In the genomic region with DNA sequence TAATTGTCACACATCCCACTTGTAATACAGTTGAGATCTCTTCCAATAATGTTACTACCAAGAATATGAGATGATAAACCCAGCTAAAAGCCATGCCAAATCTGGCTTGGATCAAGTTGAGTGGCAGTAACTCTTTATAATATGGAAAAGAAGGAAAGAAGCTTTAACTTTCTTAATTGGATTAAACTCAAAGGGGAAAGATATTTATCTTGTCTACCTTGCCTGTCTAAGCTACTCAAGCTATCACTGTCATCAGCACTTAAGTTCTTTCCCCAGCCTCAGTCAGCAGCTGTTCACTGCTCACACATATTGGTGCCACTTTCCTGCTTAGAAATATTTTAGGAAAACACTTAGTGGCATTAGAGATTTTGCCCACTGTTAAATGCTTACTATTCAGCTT, we compare ENCODE assay signal across 23 cellular contexts.
"Had no signal": no experiment of that assay in that cellular context is flagged by ENCODE, and none has a peak within 500 bp of the region (broad histone marks: within the 10 kb centered on the region; RNA-seq: fewer than 3 reads in every experiment).

No MANE protein-coding gene starts in this region.

- DNase-seq: activated CD4-positive, alpha-beta T cell treated with anti-CD3 and anti-CD28 coated beads for 4 hours; activated CD8-positive, alpha-beta memory T cell treated with anti-CD3 and anti-CD28 coated beads, Interleukin-2, amount 50 U/mL, for 4 hours; activated CD8-positive, alpha-beta T cell treated with anti-CD3 and anti-CD28 coated beads for 36 hours; activated gamma-delta T cell treated with Interleukin-2 at 50 U/mL for 16 hours; activated naive CD4-positive, alpha-beta T cell treated with anti-CD3 and anti-CD28 coated beads, Interleukin-2, amount 10 ng/mL, durations not matched to agents 7 days and 5 days; activated naive CD8-positive, alpha-beta T cell treated with anti-CD3 and anti-CD28 coated beads for 36 hours; activated T-cell treated with anti-CD3 and anti-CD28 coated beads, Interleukin-2, amount 50 U/mL, for 72 hours; brain microvascular endothelial cell; cerebellar nuclear complex; Kasumi-1; KBM-7; NCI-H1092; NCI-H1417; NCI-H1930; NCI-H446 treated with DMSO at 0.1 percent for 48 hours; NCI-H526 treated with DMSO at 0.1 percent for 48 hours; PC-3; SHP77; T-helper 1 cell had no signal

- H3K4me3 ChIP-seq: cardiac muscle cell had no signal

- FAIRE-seq: RCC 7860 had no signal

- H3K27me3 ChIP-seq: brain microvascular endothelial cell, cardiac muscle cell had no signal

- H3K27ac ChIP-seq: brain microvascular endothelial cell, cardiac muscle cell, VCaP had no signal

- ATAC-seq: activated CD4-positive, CD25-positive, alpha-beta regulatory T cell treated with anti-CD3 and anti-CD28 coated beads, Interleukin-2, amount 50 U/mL, for 24 hours; activated CD8-positive, alpha-beta T cell treated with anti-CD3 and anti-CD28 coated beads for 36 hours; activated T-cell treated with anti-CD3 and anti-CD28 coated beads, Interleukin-2, amount 50 U/mL, for 72 hours; PC-3 had no signal

- H3K36me3 ChIP-seq: brain microvascular endothelial cell, cardiac muscle cell had no signal
